Comparison of ENCODE assay signal across 14 cellular contexts in the genomic region with DNA sequence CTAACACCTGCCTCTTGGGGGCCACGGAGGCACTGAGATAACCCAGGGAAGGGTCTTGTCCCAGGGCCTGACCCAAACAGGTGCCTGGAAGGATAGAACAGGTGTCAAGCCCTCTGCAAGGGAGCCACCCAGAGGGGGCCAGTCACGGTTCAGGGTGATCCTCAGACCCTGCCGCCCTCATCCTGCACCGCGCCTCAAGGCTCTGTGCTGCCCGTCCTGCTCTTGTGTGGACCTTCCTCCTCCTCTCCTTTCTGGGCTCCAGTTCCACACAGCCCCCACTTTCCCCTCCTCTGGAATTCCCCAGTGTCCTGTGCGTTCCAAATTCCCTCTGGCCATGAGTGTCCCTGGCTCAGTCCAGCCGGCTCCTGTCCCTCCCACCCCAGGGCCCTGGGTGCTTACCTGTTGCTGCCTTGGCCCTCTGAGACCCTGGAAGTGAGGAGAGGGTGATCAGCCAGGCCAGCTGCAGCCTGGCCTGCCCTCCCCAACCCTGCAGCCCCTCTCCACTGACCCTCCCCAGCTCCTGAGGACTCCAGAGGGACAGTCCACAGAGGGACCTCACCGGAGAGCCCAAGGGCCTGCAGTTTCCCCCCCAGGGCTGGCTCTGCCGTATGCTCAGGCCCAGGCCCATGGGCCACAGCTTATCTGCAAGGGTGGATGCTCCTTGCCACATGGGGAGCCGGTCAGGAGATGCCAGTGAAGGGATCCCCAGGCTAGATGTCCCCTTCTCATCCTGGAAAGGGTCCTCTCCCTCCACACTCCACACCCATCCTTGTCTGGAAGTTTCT. TPM values are rescaled to one million over a fixed set of nuclear protein-coding genes. Genes with fewer than 3 reads are reported as not detected.
DNase-seq lines count a peak whose midpoint lies in the region; ATAC-seq and TF ChIP-seq lines count a peak whose summit lies in the region.
"Had no signal": no experiment of that assay in that cellular context is flagged by ENCODE, and none has a peak within 500 bp of the region (broad histone marks: within the 10 kb centered on the region; RNA-seq: fewer than 3 reads in every experiment).

No MANE protein-coding gene starts in this region.

- H2BK12ac ChIP-seq in trophoblast cell (ENCODE audit: low read length), result no peak overlapping the region

- no peak overlapping the region for H2AFZ ChIP-seq in KMS-11 (ENCODE audit: low read depth)
- no peak overlapping the region for H2AFZ ChIP-seq in trophoblast cell (ENCODE audit: insufficient read depth, low read length, poor library complexity)

- no peak overlapping the region for H3K4ac ChIP-seq in trophoblast cell (ENCODE audit: low read depth, low read length)

- H3K27me3 ChIP-seq in KMS-11 (ENCODE audit: insufficient read depth, low read depth) (peaks cover 31% of the 10 kb centered on the region), trophoblast cell (ENCODE audit: insufficient read depth, low read length) (no peaks in the 10 kb centered on the region), Peyer's patch (no peaks in the 10 kb centered on the region)

- ATAC-seq in stimulated activated memory B cell treated with anti-CD40 and anti-IgM and Interleukin-4, amounts not matched to agents 10 μg/mL and 1 μg/mL and 100 μg/mL, for 72 hours, result no peak
- ATAC-seq in HG03342 (IDR thresholded peaks at IDR 0.05; ENCODE audit: unreplicated experiment), result no peak

- H2AK5ac ChIP-seq in trophoblast cell (ENCODE audit: low read length), result no peak overlapping the region

- H3K4me1 ChIP-seq in KMS-11 (ENCODE audit: low read depth, poor library complexity, severe bottlenecking) (no peaks in the 10 kb centered on the region), trophoblast cell (ENCODE audit: control insufficient read depth in 1 of 2, insufficient read depth in 2 of 2, low read length in 2 of 2) (peaks cover 11% of the 10 kb centered on the region in 2 experiments), Peyer's patch (peaks cover 0 to 22% (median 5%) of the 10 kb centered on the region in 4 donors)

- H3K27ac ChIP-seq in KMS-11 (no peak overlapping the region), trophoblast cell (ENCODE audit: low read depth, low read length) (no peak overlapping the region), Peyer's patch (no peak overlapping the region)

- H2BK5ac ChIP-seq in trophoblast cell (ENCODE audit: low read depth, low read length, poor library complexity), result no peak overlapping the region

- peaks cover 7% of the 10 kb centered on the region for H3K4me1 Mint-ChIP-seq in activated naive CD4-positive, alpha-beta T cell treated with anti-CD3 and anti-CD28 coated beads, Interleukin-2, amount 10 ng/mL, durations not matched to agents 7 days and 5 days
- peaks cover 33% of the 10 kb centered on the region for H3K4me1 Mint-ChIP-seq in dendritic cell treated with granulocyte-macrophage colony-stimulating factor and Interleukin-4, amounts not matched to agents 40 ng/mL and 50 ng/mL, for 4 days (ENCODE audit: low read depth)
- H3K4me1 Mint-ChIP-seq in stimulated activated memory B cell treated with anti-CD40 and anti-IgM and Interleukin-4, amounts not matched to agents 10 μg/mL and 1 μg/mL and 100 μg/mL, for 72 hours, result peaks cover 33% of the 10 kb centered on the region
- H3K4me1 Mint-ChIP-seq: nephron progenitor cell had no signal

- no peaks in the 10 kb centered on the region for H3K9me3 ChIP-seq in trophoblast cell (ENCODE audit: insufficient read depth, low read depth, low read length)
- no peaks in the 10 kb centered on the region for H3K9me3 ChIP-seq in Peyer's patch
- H3K9me3 ChIP-seq: Caco-2 had no signal

- H3K4me3 Mint-ChIP-seq in activated naive CD4-positive, alpha-beta T cell treated with anti-CD3 and anti-CD28 coated beads, Interleukin-2, amount 10 ng/mL, durations not matched to agents 7 days and 5 days, result peak overlapping the region; percentile 26
- peak overlapping the region; percentile 32 for H3K4me3 Mint-ChIP-seq in dendritic cell treated with granulocyte-macrophage colony-stimulating factor and Interleukin-4, amounts not matched to agents 40 ng/mL and 50 ng/mL, for 4 days
- H3K4me3 Mint-ChIP-seq in stimulated activated memory B cell treated with anti-CD40 and anti-IgM and Interleukin-4, amounts not matched to agents 10 μg/mL and 1 μg/mL and 100 μg/mL, for 72 hours, result peak overlapping the region; percentile 36
- H3K4me3 Mint-ChIP-seq: nephron progenitor cell had no signal

- no peaks in the 10 kb centered on the region for H3K36me3 Mint-ChIP-seq in activated naive CD4-positive, alpha-beta T cell treated with anti-CD3 and anti-CD28 coated beads, Interleukin-2, amount 10 ng/mL, durations not matched to agents 7 days and 5 days
- no peaks in the 10 kb centered on the region for H3K36me3 Mint-ChIP-seq in dendritic cell treated with granulocyte-macrophage colony-stimulating factor and Interleukin-4, amounts not matched to agents 40 ng/mL and 50 ng/mL, for 4 days (ENCODE audit: low read depth)
- no peaks in the 10 kb centered on the region for H3K36me3 Mint-ChIP-seq in stimulated activated memory B cell treated with anti-CD40 and anti-IgM and Interleukin-4, amounts not matched to agents 10 μg/mL and 1 μg/mL and 100 μg/mL, for 72 hours

- H3K79me1 ChIP-seq in trophoblast cell (ENCODE audit: low read length), result no peaks in the 10 kb centered on the region

- intact Hi-C loops in dendritic cell treated with granulocyte-macrophage colony-stimulating factor and Interleukin-4, amounts not matched to agents 40 ng/mL and 50 ng/mL, for 4 days (cut with micrococcal nuclease), result no loop called here

- H3K4me3 ChIP-seq in KMS-11 (IDR thresholded peaks at IDR 0.05; ENCODE audit: insufficient read depth, low read depth, low read length), result no peak overlapping the region
- H3K4me3 ChIP-seq in trophoblast cell (ENCODE audit: low read depth, low read length), result no peak overlapping the region
- H3K4me3 ChIP-seq in Peyer's patch, result no peak overlapping the region

- no peak for TF ChIP-seq CTCF in KMS-11 (conservative IDR thresholded peaks at IDR 0.05; ENCODE audit: low read depth, low read length)
- TF ChIP-seq CTCF in Peyer's patch (IDR thresholded peaks at IDR 0.05), result no peak

- no CpG with 5 or more reads among the region's 11 CpGs for WGBS in trophoblast cell (ENCODE audit: extremely low coverage, insufficient coverage, insufficient read length)

- H4K91ac ChIP-seq in trophoblast cell (ENCODE audit: low read depth, low read length), result no peak overlapping the region

- H4K20me1 ChIP-seq in KMS-11 (ENCODE audit: insufficient read depth), result no peaks in the 10 kb centered on the region

- no peaks in the 10 kb centered on the region for H3K9me3 Mint-ChIP-seq in activated naive CD4-positive, alpha-beta T cell treated with anti-CD3 and anti-CD28 coated beads, Interleukin-2, amount 10 ng/mL, durations not matched to agents 7 days and 5 days
- no peaks in the 10 kb centered on the region for H3K9me3 Mint-ChIP-seq in dendritic cell treated with granulocyte-macrophage colony-stimulating factor and Interleukin-4, amounts not matched to agents 40 ng/mL and 50 ng/mL, for 4 days
- H3K9me3 Mint-ChIP-seq in stimulated activated memory B cell treated with anti-CD40 and anti-IgM and Interleukin-4, amounts not matched to agents 10 μg/mL and 1 μg/mL and 100 μg/mL, for 72 hours, result no peaks in the 10 kb centered on the region
- H3K9me3 Mint-ChIP-seq: nephron progenitor cell had no signal

- peaks cover 38% of the 10 kb centered on the region for H3K27me3 Mint-ChIP-seq in activated naive CD4-positive, alpha-beta T cell treated with anti-CD3 and anti-CD28 coated beads, Interleukin-2, amount 10 ng/mL, durations not matched to agents 7 days and 5 days
- H3K27me3 Mint-ChIP-seq in dendritic cell treated with granulocyte-macrophage colony-stimulating factor and Interleukin-4, amounts not matched to agents 40 ng/mL and 50 ng/mL, for 4 days, result peaks cover 31% of the 10 kb centered on the region
- H3K27me3 Mint-ChIP-seq in stimulated activated memory B cell treated with anti-CD40 and anti-IgM and Interleukin-4, amounts not matched to agents 10 μg/mL and 1 μg/mL and 100 μg/mL, for 72 hours, result peaks cover 22% of the 10 kb centered on the region

- H4K12ac ChIP-seq in trophoblast cell (ENCODE audit: low read depth, low read length), result no peak overlapping the region

- H3K14ac ChIP-seq in trophoblast cell (ENCODE audit: low read length), result no peak overlapping the region

- no peak for TF ChIP-seq POLR2A in Peyer's patch (IDR thresholded peaks at IDR 0.05)

- CTCF ChIA-PET in activated naive CD4-positive, alpha-beta T cell treated with anti-CD3 and anti-CD28 coated beads, Interleukin-2, amount 10 ng/mL, durations not matched to agents 7 days and 5 days (lab: Charles Lee), result no interaction called here

- H4K8ac ChIP-seq in trophoblast cell (ENCODE audit: low read depth, low read length), result no peak overlapping the region

- H3K4me2 ChIP-seq in KMS-11 (0 out of 2 replicates have a peak overlapping the region, but pooled peaks have one; percentile 13), trophoblast cell (ENCODE audit: low read length) (no peak overlapping the region)

- H3K9ac ChIP-seq in KMS-11 (no peak overlapping the region), trophoblast cell (ENCODE audit: low read length) (no peak overlapping the region)

- H3K79me2 ChIP-seq in KMS-11 (ENCODE audit: insufficient read depth, low read depth) (no peaks in the 10 kb centered on the region), trophoblast cell (ENCODE audit: control insufficient read depth, insufficient read depth, low read length, poor library complexity) (peaks cover 2% of the 10 kb centered on the region)

- no peak overlapping the region for H3K27ac Mint-ChIP-seq in activated naive CD4-positive, alpha-beta T cell treated with anti-CD3 and anti-CD28 coated beads, Interleukin-2, amount 10 ng/mL, durations not matched to agents 7 days and 5 days
- peak overlapping the region; percentile 44 for H3K27ac Mint-ChIP-seq in dendritic cell treated with granulocyte-macrophage colony-stimulating factor and Interleukin-4, amounts not matched to agents 40 ng/mL and 50 ng/mL, for 4 days
- no peak overlapping the region for H3K27ac Mint-ChIP-seq in stimulated activated memory B cell treated with anti-CD40 and anti-IgM and Interleukin-4, amounts not matched to agents 10 μg/mL and 1 μg/mL and 100 μg/mL, for 72 hours
- H3K27ac Mint-ChIP-seq: nephron progenitor cell, progenitor cell of endocrine pancreas had no signal

- no peaks in the 10 kb centered on the region for H3K36me3 ChIP-seq in KMS-11 (ENCODE audit: insufficient read depth)
- no peaks in the 10 kb centered on the region for H3K36me3 ChIP-seq in trophoblast cell (ENCODE audit: control insufficient read depth in 1 of 2, insufficient read depth in 2 of 2, low read length in 2 of 2)
- no peaks in the 10 kb centered on the region for H3K36me3 ChIP-seq in Peyer's patch

- no peak for DNase-seq in activated naive CD4-positive, alpha-beta T cell treated with anti-CD3 and anti-CD28 coated beads, Interleukin-2, amount 10 ng/mL, durations not matched to agents 7 days and 5 days
- no peak for DNase-seq in activated naive CD4-positive, alpha-beta T cell (lab: John Stamatoyannopoulos, UW)
- DNase-seq in trophoblast cell, result no peak
- DNase-seq in Peyer's patch, result no peak
- DNase-seq: NCI-H1092; NCI-H2029; NK-92 treated with Interleukin-12 subunit alpha and Interleukin-12 subunit beta, amount 100 ng/mL, for 24 hours had no signal

- H3K23ac ChIP-seq in trophoblast cell (ENCODE audit: low read length), result no peak overlapping the region

- no peak overlapping the region for H3K18ac ChIP-seq in trophoblast cell (ENCODE audit: low read length)

- no peak overlapping the region for H2BK120ac ChIP-seq in trophoblast cell (ENCODE audit: insufficient read depth, low read length, poor library complexity)

RNA-seq across cellular contexts. Expression of a gene that starts 3.7 kb away (rescaled TPM):
- 0.90 and 1.0 TPM in 2 replicates for polyA plus RNA-seq in trophoblast cell (2013)
- 1 to 10 TPM in 2 of 4 donors, not detected in 2; 1.2 TPM for total RNA-seq in Peyer's patch

RNA-seq across cellular contexts. Expression of a gene that starts 34.0 kb away (rescaled TPM):
- 61.6 and 64.8 TPM in 2 replicates for polyA plus RNA-seq in trophoblast cell (2013)
- 10 to 100 TPM; 23.1 to 85.6 (median 56.4) TPM for total RNA-seq in Peyer's patch

RNA-seq across cellular contexts. Expression of a gene that starts 36.1 kb away (rescaled TPM):
- polyA plus RNA-seq in trophoblast cell (2013), result 472 and 481 TPM in 2 replicates
- total RNA-seq in Peyer's patch, result 1,000 to 10,000 TPM in 3 of 4 donors, 100 to 1,000 TPM in 1; 683 to 3,742 (median 1,673) TPM
